ENCODE assay signal across 8 cellular contexts in the genomic region with DNA sequence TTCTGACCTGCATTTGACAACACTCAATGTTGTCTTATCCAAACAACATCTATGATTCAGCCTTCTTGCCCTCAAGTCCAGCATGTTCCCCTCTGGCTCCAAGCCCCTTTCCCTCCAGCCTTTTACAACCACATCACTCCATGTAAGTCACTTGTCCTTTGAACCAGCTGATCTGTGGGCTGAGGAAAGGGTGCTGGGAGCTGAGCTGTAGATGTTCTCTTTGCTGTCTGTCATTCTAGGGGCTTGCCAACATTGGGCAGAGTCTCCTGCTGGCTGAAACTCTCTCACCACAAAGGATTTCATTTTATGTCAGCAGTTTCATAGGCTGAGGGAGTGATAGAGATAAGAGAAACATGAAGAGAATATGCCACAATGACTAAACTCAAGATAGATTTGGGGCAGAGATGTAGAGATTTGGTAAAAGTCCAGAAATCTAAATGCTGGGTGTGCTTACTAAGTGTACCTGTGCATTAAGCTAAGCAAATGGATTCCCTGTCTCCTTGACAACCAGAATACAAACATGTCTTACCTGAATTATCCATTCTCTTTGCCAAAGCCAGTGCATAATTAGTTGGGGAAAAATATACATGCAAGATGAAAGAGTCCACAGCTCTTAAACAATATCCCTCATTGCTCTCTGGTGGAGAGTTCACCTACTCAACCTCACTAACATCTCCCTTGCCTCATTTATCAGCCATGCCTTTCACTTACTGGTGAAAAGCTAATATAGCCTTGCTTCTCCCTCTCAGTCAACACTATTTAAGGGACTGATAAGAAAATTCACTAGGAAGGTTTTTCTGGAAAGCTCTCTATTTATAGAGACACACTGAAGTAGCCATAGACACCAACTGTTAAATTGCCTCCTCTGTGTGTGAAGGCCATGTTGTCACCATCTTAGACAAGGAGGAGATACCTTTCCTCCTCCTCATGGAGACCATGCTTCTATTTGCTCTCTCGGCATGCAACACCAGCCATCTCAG.
DNase-seq lines count a peak whose midpoint lies in the region; ATAC-seq lines count a peak whose summit lies in the region.

No MANE protein-coding gene starts in this region.

- ATAC-seq in GM18511 (IDR thresholded peaks at IDR 0.05; ENCODE audit: unreplicated experiment) (peak; percentile 72), GM21786 (IDR thresholded peaks at IDR 0.05; ENCODE audit: unreplicated experiment) (peak; percentile 84), left cardiac atrium (peak; percentile 56 to 67), HG02840 (IDR thresholded peaks at IDR 0.05; ENCODE audit: low FRiP score, unreplicated experiment) (no peak)

- DNase-seq in NCI-H748 (lab: John Stamatoyannopoulos, UW; ENCODE audit: unreplicated experiment), result peak; percentile 94
- DNase-seq in left cardiac atrium, result no peak
- DNase-seq in T-helper 9 cell, result no peak
- DNase-seq in kidney tubule cell (ENCODE audit: low spot score), result no peak
- DNase-seq in T1000 (lab: John Stamatoyannopoulos, UW), result no peak

- intact Hi-C loops in left cardiac atrium (cut with DNase I), result loop anchor here in 1 of 2 donors (10.0 kb wide), 1 partner anchor 237 kb away; no protein-coding TSS in a partner anchor
